ENCODE assay signal across 28 cellular contexts in the genomic region with DNA sequence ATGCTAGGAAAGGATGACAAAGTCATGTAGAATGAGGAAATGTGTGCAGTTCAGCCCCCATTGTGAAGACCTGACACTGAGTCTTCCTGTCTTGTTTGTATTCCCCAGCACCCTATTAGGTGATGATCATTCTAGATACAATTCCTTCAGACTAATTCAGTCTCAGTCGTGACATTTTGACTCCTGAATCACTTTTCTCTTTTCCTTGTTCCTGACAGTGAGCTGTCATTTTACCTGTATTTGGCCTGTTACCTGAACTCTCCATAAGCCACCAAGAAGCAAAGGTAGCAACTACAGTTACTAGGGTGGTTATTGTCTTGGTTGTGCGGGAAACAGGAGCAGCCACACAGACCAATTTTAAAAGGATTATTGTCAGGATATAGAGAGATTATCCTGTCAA.
"Had no signal": no experiment of that assay in that cellular context is flagged by ENCODE, and none has a peak within 500 bp of the region (broad histone marks: within the 10 kb centered on the region; RNA-seq: fewer than 3 reads in every experiment).

No MANE protein-coding gene starts in this region.

- H3K36me3 ChIP-seq: colonic mucosa, esophagus muscularis mucosa, esophagus squamous epithelium, gastrocnemius medialis, gastroesophageal sphincter, heart left ventricle, heart right ventricle had no signal

- H3K27ac ChIP-seq: colonic mucosa, coronary artery, dorsolateral prefrontal cortex, epithelial cell of prostate, esophagus muscularis mucosa, esophagus squamous epithelium, foreskin keratinocyte, gastrocnemius medialis, gastroesophageal sphincter, heart left ventricle, heart right ventricle had no signal

- H3K27me3 ChIP-seq: colonic mucosa, esophagus muscularis mucosa, esophagus squamous epithelium, foreskin keratinocyte, gastrocnemius medialis, gastroesophageal sphincter, heart left ventricle, heart right ventricle had no signal

- H3K9me3 ChIP-seq: colonic mucosa, esophagus muscularis mucosa, esophagus squamous epithelium, gastrocnemius medialis, gastroesophageal sphincter, heart left ventricle, heart right ventricle had no signal

- ATAC-seq: effector memory CD8-positive, alpha-beta T cell; esophagus mucosa; foreskin keratinocyte; gastrocnemius medialis; gastroesophageal sphincter; heart left ventricle; heart right ventricle had no signal

- H3K4me3 ChIP-seq: colonic mucosa, coronary artery, dorsolateral prefrontal cortex, esophagus muscularis mucosa, esophagus squamous epithelium, gastrocnemius medialis, gastroesophageal sphincter, heart left ventricle, heart right ventricle had no signal

- H3K4me1 ChIP-seq: colonic mucosa, esophagus muscularis mucosa, esophagus squamous epithelium, foreskin keratinocyte, gastrocnemius medialis, gastroesophageal sphincter, heart left ventricle, heart right ventricle had no signal

- DNase-seq: colonic mucosa; cortex of kidney; dermis blood vessel endothelial cell; dorsolateral prefrontal cortex; effector CD4-positive, alpha-beta T cell; effector CD8-positive, alpha-beta T cell; effector memory CD4-positive, alpha-beta T cell; effector memory CD8-positive, alpha-beta T cell; endodermal cell; erythroblast; esophagus squamous epithelium; foreskin fibroblast; foreskin keratinocyte; foreskin melanocyte; gastrocnemius medialis; glutamatergic neuron; head of caudate nucleus; heart left ventricle; heart right ventricle had no signal

- FAIRE-seq: colon, endometrium, endothelial cell of umbilical vein, frontal cortex had no signal
